Comparison of ENCODE assay signal across 1 cellular context in the genomic region with DNA sequence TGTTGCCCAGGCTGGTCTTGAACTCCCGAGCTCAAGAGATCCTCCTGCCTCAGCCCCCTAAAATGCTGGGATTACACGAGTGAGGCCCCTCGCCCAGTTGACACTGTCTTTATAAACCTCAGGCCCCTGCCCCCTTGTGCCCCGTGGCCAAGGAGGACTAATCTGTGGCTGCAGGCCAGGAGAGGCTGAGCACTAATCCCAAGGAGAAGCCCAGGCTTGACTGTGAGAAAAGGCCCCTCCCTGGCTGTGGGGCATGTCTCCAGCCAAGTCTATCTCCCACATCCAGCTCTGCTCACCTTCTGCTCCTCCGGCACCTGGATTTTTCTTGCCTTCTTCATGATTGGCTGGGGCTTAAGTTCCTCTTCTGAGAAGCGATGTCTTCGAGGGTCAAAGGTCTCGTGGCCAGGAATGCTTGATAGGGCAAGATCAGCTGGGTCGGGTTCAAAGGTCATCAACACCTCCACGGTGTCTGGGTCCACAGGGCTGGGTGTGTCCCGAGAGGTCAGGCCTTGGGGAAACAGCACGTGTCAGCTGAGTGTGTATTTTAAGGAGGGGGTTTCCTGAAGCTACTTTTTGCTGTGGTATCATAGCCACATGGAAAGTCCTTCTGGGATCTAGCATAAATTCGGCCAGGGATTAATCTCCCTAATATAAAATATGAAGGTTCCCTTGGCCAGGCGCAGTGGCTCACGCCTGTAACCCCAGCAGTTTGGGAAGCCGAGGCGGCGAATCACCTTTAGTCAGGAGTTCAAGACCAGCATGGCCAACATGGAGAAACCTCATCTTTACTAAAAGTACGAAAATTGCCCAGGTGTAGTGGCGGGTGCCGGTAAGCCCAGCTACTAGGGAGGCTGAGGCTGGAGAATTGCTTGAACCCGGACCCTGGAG.
TF ChIP-seq lines count a peak whose summit lies in the region.

No MANE protein-coding gene starts in this region.

TF ChIP-seq in GM12878, 131 proteins besides CTCF, POLR2A, EP300 and RAD21 (continued from another document):
- no peak for TF ChIP-seq CREM (IDR thresholded peaks at IDR 0.05; ENCODE audit: low read depth)
- no peak for TF ChIP-seq MXI1 (IDR thresholded peaks at IDR 0.05; ENCODE audit: low read depth, low read length)
- no peak for TF ChIP-seq SMAD5 (IDR thresholded peaks at IDR 0.05; ENCODE audit: low read depth)
- TF ChIP-seq TBL1XR1 (IDR thresholded peaks at IDR 0.05; ENCODE audit: low read depth, low read length) = no peak
- TF ChIP-seq FOS (IDR thresholded peaks at IDR 0.05; ENCODE audit: borderline replicate concordance, extremely low read depth, insufficient read length) = no peak
- TF ChIP-seq NR2C2 (IDR thresholded peaks at IDR 0.05; ENCODE audit: borderline replicate concordance, control insufficient read depth, insufficient read length, low read depth) = peak; percentile 61
- TF ChIP-seq KDM1A (IDR thresholded peaks at IDR 0.05; ENCODE audit: borderline replicate concordance) = no peak
- TF ChIP-seq POLR2AphosphoS5 (IDR thresholded peaks at IDR 0.05; ENCODE audit: low read length) = no peak
- peak; percentile 92 for TF ChIP-seq NR2C1 (IDR thresholded peaks at IDR 0.05)
- TF ChIP-seq ZZZ3 (IDR thresholded peaks at IDR 0.05; ENCODE audit: control insufficient read depth, insufficient read length, low read depth) = no peak
- no peak for TF ChIP-seq NRF1 (conservative IDR thresholded peaks at IDR 0.05; ENCODE audit: low read depth, low read length)
- no peak for TF ChIP-seq SUZ12 (IDR thresholded peaks at IDR 0.05; ENCODE audit: unreplicated experiment)
- TF ChIP-seq RFX5 (IDR thresholded peaks at IDR 0.05; ENCODE audit: low read depth, low read length) = no peak
- TF ChIP-seq BACH1 (IDR thresholded peaks at IDR 0.05; ENCODE audit: borderline replicate concordance) = no peak
- no peak for TF ChIP-seq RCOR1 (conservative IDR thresholded peaks at IDR 0.05; ENCODE audit: low read depth, low read length)
- no peak for TF ChIP-seq EED (IDR thresholded peaks at IDR 0.05; ENCODE audit: low read depth)
- TF ChIP-seq STAT3 (IDR thresholded peaks at IDR 0.05; ENCODE audit: low read depth, low read length) = no peak
- no peak for TF ChIP-seq NFYA (IDR thresholded peaks at IDR 0.05; ENCODE audit: borderline replicate concordance, low read depth, low read length)
- TF ChIP-seq, protein P1, sequence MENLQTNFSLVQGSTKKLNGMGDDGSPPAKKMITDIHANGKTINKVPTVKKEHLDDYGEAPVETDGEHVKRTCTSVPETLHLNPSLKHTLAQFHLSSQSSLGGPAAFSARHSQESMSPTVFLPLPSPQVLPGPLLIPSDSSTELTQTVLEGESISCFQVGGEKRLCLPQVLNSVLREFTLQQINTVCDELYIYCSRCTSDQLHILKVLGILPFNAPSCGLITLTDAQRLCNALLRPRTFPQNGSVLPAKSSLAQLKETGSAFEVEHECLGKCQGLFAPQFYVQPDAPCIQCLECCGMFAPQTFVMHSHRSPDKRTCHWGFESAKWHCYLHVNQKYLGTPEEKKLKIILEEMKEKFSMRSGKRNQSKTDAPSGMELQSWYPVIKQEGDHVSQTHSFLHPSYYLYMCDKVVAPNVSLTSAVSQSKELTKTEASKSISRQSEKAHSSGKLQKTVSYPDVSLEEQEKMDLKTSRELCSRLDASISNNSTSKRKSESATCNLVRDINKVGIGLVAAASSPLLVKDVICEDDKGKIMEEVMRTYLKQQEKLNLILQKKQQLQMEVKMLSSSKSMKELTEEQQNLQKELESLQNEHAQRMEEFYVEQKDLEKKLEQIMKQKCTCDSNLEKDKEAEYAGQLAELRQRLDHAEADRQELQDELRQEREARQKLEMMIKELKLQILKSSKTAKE (IDR thresholded peaks at IDR 0.05; ENCODE audit: low read depth, poor library complexity, severe bottlenecking) = peak; percentile 25
